Comparison of ENCODE assay signal across 33 cellular contexts in the genomic region with DNA sequence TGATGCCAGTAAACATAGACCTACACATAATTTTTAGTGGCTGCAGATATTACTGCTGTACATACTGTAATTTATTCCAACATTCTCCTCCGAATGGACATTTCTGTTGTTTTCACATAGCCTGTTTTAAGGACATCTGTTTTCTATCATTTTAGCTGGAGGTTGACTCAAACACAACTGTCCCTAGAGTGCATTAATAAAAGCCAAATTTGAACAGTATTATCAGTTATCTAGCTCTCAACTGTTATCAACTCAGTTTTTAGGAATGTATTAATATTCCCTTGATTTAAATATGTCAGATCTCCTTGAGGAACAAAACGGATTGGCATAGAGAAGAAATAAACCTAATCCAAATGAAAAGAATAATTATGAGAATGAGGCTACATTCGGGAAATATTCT. TPM values are rescaled to one million over a fixed set of nuclear protein-coding genes. Genes with fewer than 3 reads are reported as not detected.
"Had no signal": no experiment of that assay in that cellular context is flagged by ENCODE, and none has a peak within 500 bp of the region (broad histone marks: within the 10 kb centered on the region; RNA-seq: fewer than 3 reads in every experiment).

No MANE protein-coding gene starts in this region.

- H3K27ac Mint-ChIP-seq: stimulated activated effector memory CD8-positive, alpha-beta T cell treated with anti-CD3 and anti-CD28 coated beads, Interleukin-12 subunit alpha, Interleukin-12 subunit beta, amount 100 ng/mL, for 72 hours; stimulated activated memory B cell treated with anti-CD40 and anti-IgM and Interleukin-4, amounts not matched to agents 10 μg/mL and 1 μg/mL and 100 μg/mL, for 72 hours; stimulated activated naive B cell treated with anti-CD40 and anti-IgM and Interleukin-4, amounts not matched to agents 10 μg/mL and 1 μg/mL and 100 μg/mL, for 72 hours; stimulated activated naive CD8-positive, alpha-beta T cell treated with anti-CD3 and anti-CD28 coated beads, Interleukin-15, amount 100 ng/mL, for 72 hours; stimulated activated naive CD8-positive, alpha-beta T cell treated with anti-CD3 and anti-CD28 coated beads, Interleukin-15, Interleukin-2, amounts not matched to agents 100 ng/mL and 50 ng/mL, for 24 hours; type B pancreatic cell had no signal

- H3K36me3 Mint-ChIP-seq: stimulated activated effector memory CD8-positive, alpha-beta T cell treated with anti-CD3 and anti-CD28 coated beads, Interleukin-12 subunit alpha, Interleukin-12 subunit beta, amount 100 ng/mL, for 72 hours; stimulated activated memory B cell treated with anti-CD40 and anti-IgM and Interleukin-4, amounts not matched to agents 10 μg/mL and 1 μg/mL and 100 μg/mL, for 72 hours; stimulated activated naive B cell treated with anti-CD40 and anti-IgM and Interleukin-4, amounts not matched to agents 10 μg/mL and 1 μg/mL and 100 μg/mL, for 72 hours; type B pancreatic cell had no signal

- FAIRE-seq: urothelium cell line had no signal

- H3K9me3 ChIP-seq: stomach, suprapubic skin, testis, thoracic aorta, thyroid gland, tibial artery, tibial nerve, transverse colon, upper lobe of left lung, upper lobe of right lung, uterus, vagina had no signal

- H3K4me3 ChIP-seq: stomach, suprapubic skin, testis, thoracic aorta, thyroid gland, tibial artery, tibial nerve, transverse colon, upper lobe of left lung, upper lobe of right lung, uterus, vagina had no signal

- H3K27ac ChIP-seq: stomach, suprapubic skin, testis, thoracic aorta, thyroid gland, tibial artery, tibial nerve, transverse colon, upper lobe of left lung, upper lobe of right lung, uterus, vagina had no signal

- H3K36me3 ChIP-seq: stomach, suprapubic skin, thoracic aorta, thyroid gland, tibial artery, tibial nerve, transverse colon, upper lobe of left lung, upper lobe of right lung, uterus, vagina had no signal

- ATAC-seq: stimulated activated effector memory CD8-positive, alpha-beta T cell treated with anti-CD3 and anti-CD28 coated beads, Interleukin-12 subunit alpha, Interleukin-12 subunit beta, amount 100 ng/mL, for 72 hours; stimulated activated memory B cell treated with anti-CD40 and anti-IgM and Interleukin-4, amounts not matched to agents 10 μg/mL and 1 μg/mL and 100 μg/mL, for 72 hours; stimulated activated naive B cell treated with anti-CD40 and anti-IgM and Interleukin-4, amounts not matched to agents 10 μg/mL and 1 μg/mL and 100 μg/mL, for 72 hours; stimulated activated naive CD8-positive, alpha-beta T cell treated with anti-CD3 and anti-CD28 coated beads, Interleukin-15, amount 100 ng/mL, for 72 hours; stimulated activated naive CD8-positive, alpha-beta T cell treated with anti-CD3 and anti-CD28 coated beads, Interleukin-15, Interleukin-2, amounts not matched to agents 100 U/mL and 50 U/mL, for 24 hours; upper lobe of right lung had no signal

- H3K27me3 Mint-ChIP-seq: stimulated activated memory B cell treated with anti-CD40 and anti-IgM and Interleukin-4, amounts not matched to agents 10 μg/mL and 1 μg/mL and 100 μg/mL, for 72 hours; stimulated activated naive B cell treated with anti-CD40 and anti-IgM and Interleukin-4, amounts not matched to agents 10 μg/mL and 1 μg/mL and 100 μg/mL, for 72 hours had no signal

- H3K4me1 Mint-ChIP-seq: stimulated activated effector memory CD8-positive, alpha-beta T cell treated with anti-CD3 and anti-CD28 coated beads, Interleukin-12 subunit alpha, Interleukin-12 subunit beta, amount 100 ng/mL, for 72 hours; stimulated activated memory B cell treated with anti-CD40 and anti-IgM and Interleukin-4, amounts not matched to agents 10 μg/mL and 1 μg/mL and 100 μg/mL, for 72 hours; stimulated activated naive B cell treated with anti-CD40 and anti-IgM and Interleukin-4, amounts not matched to agents 10 μg/mL and 1 μg/mL and 100 μg/mL, for 72 hours; stimulated activated naive CD8-positive, alpha-beta T cell treated with anti-CD3 and anti-CD28 coated beads, Interleukin-15, amount 100 ng/mL, for 72 hours had no signal

- H3K4me1 ChIP-seq: stomach, suprapubic skin, testis, thyroid gland, tibial artery, tibial nerve, transverse colon, upper lobe of left lung, upper lobe of right lung, uterus, vagina had no signal

- H3K27me3 ChIP-seq: suprapubic skin, testis, thyroid gland, tibial nerve, transverse colon, upper lobe of left lung, vagina had no signal

- DNase-seq: stimulated activated CD4-positive, alpha-beta T cell treated with anti-CD3 and anti-CD28 coated beads, Interleukin-2, amount 100 ng/mL, for 48 hours; stimulated activated CD4-positive, alpha-beta T cell treated with anti-CD3 and anti-CD28 coated beads, Interleukin-4, amount 100 ng/mL, for 1 hour; stimulated activated CD4-positive, alpha-beta T cell treated with anti-CD3 and anti-CD28 coated beads, Interleukin-4, amount 100 ng/mL, for 24 hours; stimulated activated CD4-positive, alpha-beta T cell treated with anti-CD3 and anti-CD28 coated beads, Interleukin-4, amount 100 ng/mL, for 4 hours; stimulated activated CD8-positive, alpha-beta memory T cell treated with anti-CD3 and anti-CD28 coated beads, Interleukin-4, amount 100 ng/mL, for 48 hours; stimulated activated naive B cell treated with anti-CD40 and anti-IgM and Interleukin-4, amounts not matched to agents 10 μg/mL and 1 μg/mL and 100 μg/mL, for 72 hours; stimulated activated naive CD4-positive, alpha-beta T cell; stimulated activated naive CD4-positive, alpha-beta T cell treated with Interleukin-2 at 50 U/mL for 16 hours; stimulated activated naive CD8-positive, alpha-beta T cell treated with anti-CD3 and anti-CD28 coated beads, Interleukin-15, amount 100 ng/mL, for 72 hours; stimulated activated naive CD8-positive, alpha-beta T cell treated with anti-CD3 and anti-CD28 coated beads, Interleukin-15, Interleukin-2, amounts not matched to agents 100 U/mL and 50 U/mL, for 24 hours; stomach; substantia nigra; testis; thyroid gland; tibial artery; transverse colon; trophoblast cell; upper lobe of left lung; upper lobe of right lung; uterus had no signal

- H3K9me3 Mint-ChIP-seq: stimulated activated effector memory CD8-positive, alpha-beta T cell treated with anti-CD3 and anti-CD28 coated beads, Interleukin-12 subunit alpha, Interleukin-12 subunit beta, amount 100 ng/mL, for 72 hours; stimulated activated naive B cell treated with anti-CD40 and anti-IgM and Interleukin-4, amounts not matched to agents 10 μg/mL and 1 μg/mL and 100 μg/mL, for 72 hours; stimulated activated naive CD8-positive, alpha-beta T cell treated with anti-CD3 and anti-CD28 coated beads, Interleukin-15, amount 100 ng/mL, for 72 hours; stimulated activated naive CD8-positive, alpha-beta T cell treated with anti-CD3 and anti-CD28 coated beads, Interleukin-15, Interleukin-2, amounts not matched to agents 100 ng/mL and 50 ng/mL, for 24 hours; type B pancreatic cell had no signal

- H3K4me3 Mint-ChIP-seq: stimulated activated effector memory CD8-positive, alpha-beta T cell treated with anti-CD3 and anti-CD28 coated beads, Interleukin-12 subunit alpha, Interleukin-12 subunit beta, amount 100 ng/mL, for 72 hours; stimulated activated memory B cell treated with anti-CD40 and anti-IgM and Interleukin-4, amounts not matched to agents 10 μg/mL and 1 μg/mL and 100 μg/mL, for 72 hours; stimulated activated naive B cell treated with anti-CD40 and anti-IgM and Interleukin-4, amounts not matched to agents 10 μg/mL and 1 μg/mL and 100 μg/mL, for 72 hours; stimulated activated naive CD8-positive, alpha-beta T cell treated with anti-CD3 and anti-CD28 coated beads, Interleukin-15, amount 100 ng/mL, for 72 hours; stimulated activated naive CD8-positive, alpha-beta T cell treated with anti-CD3 and anti-CD28 coated beads, Interleukin-15, Interleukin-2, amounts not matched to agents 100 ng/mL and 50 ng/mL, for 24 hours had no signal

RNA-seq across cellular contexts. Expression of gene PIWIL1, which starts 17.1 kb away (rescaled TPM):
- total RNA-seq: stomach, subcutaneous adipose tissue, suprapubic skin, temporal lobe, thoracic aorta, tibial nerve, upper lobe of left lung, upper lobe of right lung, ureter, vagina had no signal
- polyA plus RNA-seq: stomach, urinary bladder had no signal
